9 cellular contexts compared by ENCODE assay signal in genomic region chr3:113441051-113441770, GRCh38. TPM values are rescaled to one million over a fixed set of nuclear protein-coding genes. Genes with fewer than 3 reads are reported as not detected.
DNase-seq lines count a peak whose midpoint lies in the region; TF ChIP-seq lines count a peak whose summit lies in the region.
"Had no signal": no experiment of that assay in that cellular context is flagged by ENCODE, and none has a peak within 500 bp of the region (broad histone marks: within the 10 kb centered on the region; RNA-seq: fewer than 3 reads in every experiment).

Gene CFAP44, minus strand, starts transcription at chr3:113441493. Its CDS starts 7,829 bp downstream, at chr3:113433664.

- TF ChIP-seq CTCF in cardiac muscle cell (IDR thresholded peaks at IDR 0.05; ENCODE audit: low read depth, low read length): no peak
- TF ChIP-seq CTCF in osteoblast (IDR thresholded peaks at IDR 0.05; ENCODE audit: extremely low read depth, low read depth, low read length): no peak
- TF ChIP-seq CTCF in RWPE1 (conservative IDR thresholded peaks at IDR 0.05; ENCODE audit: low read depth): no peak

- H3K36me3 Mint-ChIP-seq in activated naive CD8-positive, alpha-beta T cell: peaks cover 13% of the 10 kb centered on the region

- H3K9me3 Mint-ChIP-seq in activated naive CD8-positive, alpha-beta T cell (ENCODE audit: low read depth): no peaks in the 10 kb centered on the region

- H3K4me2 ChIP-seq in osteoblast (ENCODE audit: insufficient read depth, low read length): peak within 1 kb of the TSS; percentile 90
- H3K4me2 ChIP-seq: A549 had no signal

- no peaks in the 10 kb centered on the region for H4K20me1 ChIP-seq in osteoblast (ENCODE audit: insufficient read depth, low read length)

- peak within 1 kb of the TSS; percentile 97 for H2AFZ ChIP-seq in ACC112 (ENCODE audit: low read length, unreplicated experiment)
- peak within 1 kb of the TSS; percentile 85 for H2AFZ ChIP-seq in osteoblast (ENCODE audit: low read length)

- no peaks in the 10 kb centered on the region for H3K79me2 ChIP-seq in ACC112 (ENCODE audit: control insufficient read depth, insufficient read depth, low read length, unreplicated experiment)
- no peaks in the 10 kb centered on the region for H3K79me2 ChIP-seq in osteoblast (ENCODE audit: insufficient read depth, low read length)

- H3K4me1 ChIP-seq in ACC112 (ENCODE audit: control insufficient read depth, insufficient read depth, low read length, unreplicated experiment) (peaks cover 9% of the 10 kb centered on the region), cardiac muscle cell (ENCODE audit: low read depth) (no peaks in the 10 kb centered on the region), osteoblast (ENCODE audit: insufficient read depth, low read length) (peaks cover 4% of the 10 kb centered on the region)
- H3K4me1 ChIP-seq: A549 had no signal

- no peak within 1 kb of the TSS for H3K27ac ChIP-seq in ACC112 (ENCODE audit: low read depth, low read length)
- H3K27ac ChIP-seq in cardiac muscle cell: no peak within 1 kb of the TSS
- peak within 1 kb of the TSS; percentile 37 for H3K27ac ChIP-seq in osteoblast (ENCODE audit: low read depth, low read length)
- H3K27ac ChIP-seq in RWPE1: no peak within 1 kb of the TSS
- H3K27ac ChIP-seq: A549 had no signal

- no peaks in the 10 kb centered on the region for H3K27me3 Mint-ChIP-seq in activated naive CD8-positive, alpha-beta T cell

- DNase-seq in NCI-H2171 (lab: John Stamatoyannopoulos, UW) (peak; percentile 78), cardiac muscle cell (ENCODE audit: low read depth in 1 of 2, low spot score in 1 of 2) (peak; percentile 60 to 90), osteoblast (ENCODE audit: insufficient read length, low spot score, missing footprints) (peak; percentile 93), superior temporal gyrus (ENCODE audit: extremely low spot score) (peak; percentile 69), NOMO-1 treated with DMSO at 0.1 percent for 48 hours (lab: John Stamatoyannopoulos, UW; ENCODE audit: unreplicated experiment) (no peak), RWPE1 (ENCODE audit: low spot score) (no peak)

- POLR2A ChIA-PET in RWPE1 (lab: Yijun Ruan, JAX; ENCODE audit: low non-redundant PET): no interaction called here

- H3K4me3 ChIP-seq in ACC112 (ENCODE audit: low read depth, low read length): peak within 1 kb of the TSS; percentile 68
- H3K4me3 ChIP-seq in cardiac muscle cell: peak within 1 kb of the TSS; percentile 7
- peak within 1 kb of the TSS; percentile 70 for H3K4me3 ChIP-seq in osteoblast (ENCODE audit: insufficient read depth, low read length)
- H3K4me3 ChIP-seq: A549 had no signal

- H3K4me3 Mint-ChIP-seq in activated naive CD8-positive, alpha-beta T cell: peak within 1 kb of the TSS; percentile 61

- no peaks in the 10 kb centered on the region for H3K9me3 ChIP-seq in cardiac muscle cell (ENCODE audit: low read depth)
- H3K9me3 ChIP-seq in osteoblast (ENCODE audit: low read depth, low read length): no peaks in the 10 kb centered on the region
- H3K9me3 ChIP-seq: A549 had no signal

- H3K27me3 ChIP-seq in ACC112 (ENCODE audit: insufficient read depth, low read length): no peaks in the 10 kb centered on the region
- no peaks in the 10 kb centered on the region for H3K27me3 ChIP-seq in cardiac muscle cell
- H3K27me3 ChIP-seq in osteoblast (ENCODE audit: insufficient read depth, low read length): no peaks in the 10 kb centered on the region

- H3K4me1 Mint-ChIP-seq in activated naive CD8-positive, alpha-beta T cell (ENCODE audit: low read depth): peaks cover 1% of the 10 kb centered on the region

- H3K27ac Mint-ChIP-seq in activated naive CD8-positive, alpha-beta T cell: no peak within 1 kb of the TSS

- H3K36me3 ChIP-seq in ACC112 (ENCODE audit: insufficient read depth, low read length) (no peaks in the 10 kb centered on the region; the same call in 1 of the 2 replicates), cardiac muscle cell (no peaks in the 10 kb centered on the region), osteoblast (ENCODE audit: insufficient read depth, low read length) (peaks cover 2% of the 10 kb centered on the region)

- CTCF ChIA-PET in RWPE1 (lab: Yijun Ruan, JAX): no interaction called here

RNA-seq across cellular contexts. Expression of gene CFAP44, which starts in this region (rescaled TPM):
- total RNA-seq in cardiac muscle cell (6.8 and 47.2 TPM in 2 replicates), osteoblast (5.6 and 5.8 TPM in 2 replicates)
- 3.6 TPM in 2 replicates for polyA plus RNA-seq in cardiac muscle cell

Comparison
In these comparisons a context has a peak if more than half of its experiments do, and no peak if none do; other contexts are left out.
1. H3K4me3 ChIP-seq: peak in every context shown above with its lines; median percentile 70 in osteoblast; 68 in ACC112; 7 in cardiac muscle cell.
2. DNase-seq: peak in NCI-H2171 (single experiment), cardiac muscle cell (2 of 2), osteoblast (single experiment) and superior temporal gyrus (single experiment); none in NOMO-1 treated with DMSO at 0.1 percent for 48 hours (single experiment) and RWPE1 (single experiment).